In the genomic region with DNA sequence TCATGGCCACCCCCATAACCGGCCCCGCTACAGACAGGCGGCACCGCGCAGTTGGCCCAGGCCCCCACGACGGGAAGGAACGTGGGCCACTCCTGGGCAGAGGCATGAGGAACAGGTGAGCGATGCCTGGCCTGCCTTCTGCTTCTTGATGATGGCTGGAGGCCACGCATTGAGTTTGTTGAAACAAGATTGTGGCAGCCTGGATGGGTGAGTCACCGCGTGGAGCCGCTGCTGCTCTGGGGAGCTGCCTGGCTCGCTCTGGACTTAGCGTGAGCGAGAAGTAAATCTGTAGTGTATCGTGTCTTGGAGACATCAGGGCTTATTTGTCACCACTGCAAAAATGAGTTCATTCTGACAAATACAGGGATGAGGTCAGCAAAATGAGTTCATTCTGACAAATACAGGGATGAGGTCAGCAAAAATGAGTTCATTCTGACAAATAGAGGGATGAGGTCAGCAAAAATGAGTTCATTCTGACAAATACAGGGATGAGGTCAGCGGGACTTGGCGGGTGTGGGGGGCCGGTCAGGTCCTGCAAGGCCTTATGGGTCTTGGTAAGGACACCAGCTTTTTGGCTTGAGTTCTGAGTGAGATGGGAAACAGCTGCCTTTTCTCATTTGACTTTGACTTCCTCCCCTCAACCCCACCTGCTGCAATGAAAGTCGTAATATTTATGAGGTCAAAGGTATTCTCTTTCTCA, we compare ENCODE assay signal across 7 cellular contexts.
DNase-seq lines count a peak whose midpoint lies in the region; ATAC-seq, FAIRE-seq and TF ChIP-seq lines count a peak whose summit lies in the region.

No MANE protein-coding gene starts in this region.

- peaks cover 3% of the 10 kb centered on the region; the same call in 1 of the 3 replicates for H3K9me3 ChIP-seq in GM12878 (replicated peaks; ENCODE audit: control insufficient read depth, insufficient read depth, low read length)

- FAIRE-seq in GM12878 (lab: Jason Lieb, UNC) = peak; percentile 97

- H2AFZ ChIP-seq in GM12878 (ENCODE audit: control insufficient read depth, low read depth, low read length) = peak overlapping the region; percentile 61

- SMC1A ChIA-PET in GM12878 (lab: Charles Lee; ENCODE audit: uncharacterized antibody, unreplicated experiment) = interaction anchor here (1.1 to 3.0 kb wide), 3 partner anchors 21 to 146 kb away, joined by 3 to 20 read pairs (median 15); no protein-coding TSS in a partner anchor

- peak; percentile 89 for ATAC-seq in GM12878
- ATAC-seq in sciatic nerve = no peak

- 72% methylated on average over 20 of the region's 21 CpGs for WGBS in GM12878 (ENCODE audit: insufficient coverage, insufficient replicate concordance, low lambda C conversion rate, missing lambda C conversion rate)

- no peak overlapping the region for H3K9ac ChIP-seq in GM12878 (ENCODE audit: control insufficient read depth, insufficient read depth, low read length)

- TF ChIP-seq EP300 in Ishikawa (IDR thresholded peaks at IDR 0.05; ENCODE audit: borderline replicate concordance) = no peak
- TF ChIP-seq EP300 in GM12878 (IDR thresholded peaks at IDR 0.05; ENCODE audit: borderline replicate concordance in 1 of 2, control insufficient read depth in 1 of 2, low read depth in 2 of 2, low read length in 2 of 2) = peak in 1 of 2 experiments; percentile 20; a peak in 1 of 4 replicates

- CTCF ChIA-PET in GM12878 (lab: Yijun Ruan, JAX) = interaction anchor here (1.0 to 1.5 kb wide), 4 partner anchors 14 to 147 kb away, joined by 3 to 7 read pairs (median 4); no protein-coding TSS in a partner anchor

- H3K4me3 ChIP-seq in GM12865 (ENCODE audit: low read depth, low read length) (no peak overlapping the region), GM12878 (no peak overlapping the region)

- no peaks in the 10 kb centered on the region for H3K36me3 ChIP-seq in GM12878 (ENCODE audit: control insufficient read depth in 2 of 2, insufficient read depth in 2 of 2, low read length in 1 of 2)

- intact Hi-C loops in GM12878 (cut with micrococcal nuclease; ENCODE audit: unreplicated experiment) (no loop called here), sciatic nerve (cut with DNase I) (no loop called here)

- TF ChIP-seq POLR2A in GM12878 (IDR thresholded peaks at IDR 0.05; ENCODE audit: low read depth, low read length) = no peak

- DNase-seq in GM12865 (ENCODE audit: low read depth) (peak; percentile 90), GM12878 (ENCODE audit: low read depth, low spot score) (peak; percentile 57), occipital lobe (lab: John Stamatoyannopoulos, UW) (peak; percentile 38), DMS153 (lab: John Stamatoyannopoulos, UW) (no peak), NOMO-1 (lab: John Stamatoyannopoulos, UW; ENCODE audit: unreplicated experiment in 2 of 2) (no peak), sciatic nerve (ENCODE audit: low spot score) (no peak)

- H3K4me2 ChIP-seq in GM12878 (ENCODE audit: control insufficient read depth, insufficient read depth) = peak overlapping the region; percentile 15; the same call in 1 of the 2 replicates

- no peaks in the 10 kb centered on the region for H3K27me3 ChIP-seq in GM12878 (replicated peaks in 1 of 2; ENCODE audit: control insufficient read depth in 2 of 2, insufficient read depth in 2 of 2, low read length in 1 of 2)

- in situ Hi-C loops in GM12878 (cut with MboI) = no loop called here

- peaks cover 25% of the 10 kb centered on the region for H3K4me1 ChIP-seq in GM12878 (ENCODE audit: control insufficient read depth, insufficient read depth, low read length)

- H4K20me1 ChIP-seq in GM12878 (ENCODE audit: control insufficient read depth, insufficient read depth) = no peaks in the 10 kb centered on the region

- TF ChIP-seq CTCF in GM12865 (IDR thresholded peaks at IDR 0.05; ENCODE audit: insufficient read depth, low read depth, low read length, missing control alignments) (no peak), GM12878 (IDR thresholded peaks at IDR 0.05 in 2 of 3, conservative IDR thresholded peaks at IDR 0.05 in 1 of 3; ENCODE audit: control insufficient read depth in 2 of 3, extremely low read depth in 1 of 3, insufficient read depth in 1 of 3, low read depth in 3 of 3, low read length in 3 of 3) (no peak)

- RAD21 ChIA-PET in GM12878 (lab: Charles Lee; ENCODE audit: unreplicated experiment) = interaction anchor here (2.2 kb wide), 1 partner anchor 146 kb away, joined by 10 read pairs; no protein-coding TSS in a partner anchor

- no peaks in the 10 kb centered on the region for H3K79me2 ChIP-seq in GM12878 (ENCODE audit: control insufficient read depth, insufficient read depth, low read length)

- H3K27ac ChIP-seq in GM12878 (ENCODE audit: control insufficient read depth, insufficient read depth) = no peak overlapping the region

- BruUV-seq in GM12878 (replicated peaks; lab: Mats Ljungman, UMichigan) = no TSS peak

- POLR2A ChIA-PET in GM12878 (lab: Charles Lee) = no interaction called here

- TF ChIP-seq RAD21 in Ishikawa (IDR thresholded peaks at IDR 0.05; ENCODE audit: low read depth) (no peak), GM12878 (IDR thresholded peaks at IDR 0.05; ENCODE audit: insufficient read depth, low read depth, low read length) (no peak)

TF ChIP-seq in Ishikawa, 13 proteins besides CTCF, POLR2A, EP300 and RAD21:
- no peak for TF ChIP-seq NFIC (IDR thresholded peaks at IDR 0.05)
- TF ChIP-seq ZBTB7A (IDR thresholded peaks at IDR 0.05; ENCODE audit: low read depth) = no peak
- TF ChIP-seq CREB1 (IDR thresholded peaks at IDR 0.05; ENCODE audit: low read depth) = 0 out of 2 replicates have a peak, but pooled peaks have one; percentile 30

TF ChIP-seq in GM12878, 131 proteins besides CTCF, POLR2A, EP300 and RAD21 (continues in another document):
- TF ChIP-seq DPF2 (IDR thresholded peaks at IDR 0.05) (no peak), NRF1 (conservative IDR thresholded peaks at IDR 0.05; ENCODE audit: low read depth, low read length) (no peak), MXI1 (IDR thresholded peaks at IDR 0.05; ENCODE audit: low read depth, low read length) (no peak), FOXM1 (IDR thresholded peaks at IDR 0.05; ENCODE audit: low read depth, low read length) (peak; percentile 77; the same call in 1 of the 2 replicates), CHD1 (IDR thresholded peaks at IDR 0.05; ENCODE audit: low read depth, low read length) (no peak), TAF1 (IDR thresholded peaks at IDR 0.05; ENCODE audit: borderline replicate concordance, low read depth, low read length) (no peak), MEF2A (IDR thresholded peaks at IDR 0.05; ENCODE audit: insufficient read depth, low read depth, low read length) (peak; percentile 93), SP1 (IDR thresholded peaks at IDR 0.05; ENCODE audit: low read depth, low read length) (no peak), HCFC1 (IDR thresholded peaks at IDR 0.05; ENCODE audit: low read length) (no peak), RBBP5 (conservative IDR thresholded peaks at IDR 0.05) (no peak), LARP7 (IDR thresholded peaks at IDR 0.05) (no peak), ATF7 (IDR thresholded peaks at IDR 0.05; ENCODE audit: low read depth) (peak; percentile 95), ETV6 (conservative IDR thresholded peaks at IDR 0.05 in 1 of 2, IDR thresholded peaks at IDR 0.05 in 1 of 2; ENCODE audit: borderline replicate concordance in 1 of 2, low read depth in 1 of 2) (peak in 1 of 2 experiments; percentile 74; a peak in 1 of 4 replicates), CEBPB (IDR thresholded peaks at IDR 0.05; ENCODE audit: borderline replicate concordance in 1 of 2, low read depth in 2 of 2, low read length in 2 of 2) (no peak), ASH2L (IDR thresholded peaks at IDR 0.05; ENCODE audit: borderline replicate concordance, low read depth) (0 out of 2 replicates have a peak, but pooled peaks have one; percentile 36), BRCA1 (IDR thresholded peaks at IDR 0.05; ENCODE audit: low read depth, low read length) (no peak), YY1 (IDR thresholded peaks at IDR 0.05; ENCODE audit: low read depth, low read length) (no peak)
- TF ChIP-seq, protein P1, sequence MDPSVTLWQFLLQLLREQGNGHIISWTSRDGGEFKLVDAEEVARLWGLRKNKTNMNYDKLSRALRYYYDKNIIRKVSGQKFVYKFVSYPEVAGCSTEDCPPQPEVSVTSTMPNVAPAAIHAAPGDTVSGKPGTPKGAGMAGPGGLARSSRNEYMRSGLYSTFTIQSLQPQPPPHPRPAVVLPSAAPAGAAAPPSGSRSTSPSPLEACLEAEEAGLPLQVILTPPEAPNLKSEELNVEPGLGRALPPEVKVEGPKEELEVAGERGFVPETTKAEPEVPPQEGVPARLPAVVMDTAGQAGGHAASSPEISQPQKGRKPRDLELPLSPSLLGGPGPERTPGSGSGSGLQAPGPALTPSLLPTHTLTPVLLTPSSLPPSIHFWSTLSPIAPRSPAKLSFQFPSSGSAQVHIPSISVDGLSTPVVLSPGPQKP (IDR thresholded peaks at IDR 0.05; ENCODE audit: low read depth, low read length) = no peak
- TF ChIP-seq, protein P2, sequence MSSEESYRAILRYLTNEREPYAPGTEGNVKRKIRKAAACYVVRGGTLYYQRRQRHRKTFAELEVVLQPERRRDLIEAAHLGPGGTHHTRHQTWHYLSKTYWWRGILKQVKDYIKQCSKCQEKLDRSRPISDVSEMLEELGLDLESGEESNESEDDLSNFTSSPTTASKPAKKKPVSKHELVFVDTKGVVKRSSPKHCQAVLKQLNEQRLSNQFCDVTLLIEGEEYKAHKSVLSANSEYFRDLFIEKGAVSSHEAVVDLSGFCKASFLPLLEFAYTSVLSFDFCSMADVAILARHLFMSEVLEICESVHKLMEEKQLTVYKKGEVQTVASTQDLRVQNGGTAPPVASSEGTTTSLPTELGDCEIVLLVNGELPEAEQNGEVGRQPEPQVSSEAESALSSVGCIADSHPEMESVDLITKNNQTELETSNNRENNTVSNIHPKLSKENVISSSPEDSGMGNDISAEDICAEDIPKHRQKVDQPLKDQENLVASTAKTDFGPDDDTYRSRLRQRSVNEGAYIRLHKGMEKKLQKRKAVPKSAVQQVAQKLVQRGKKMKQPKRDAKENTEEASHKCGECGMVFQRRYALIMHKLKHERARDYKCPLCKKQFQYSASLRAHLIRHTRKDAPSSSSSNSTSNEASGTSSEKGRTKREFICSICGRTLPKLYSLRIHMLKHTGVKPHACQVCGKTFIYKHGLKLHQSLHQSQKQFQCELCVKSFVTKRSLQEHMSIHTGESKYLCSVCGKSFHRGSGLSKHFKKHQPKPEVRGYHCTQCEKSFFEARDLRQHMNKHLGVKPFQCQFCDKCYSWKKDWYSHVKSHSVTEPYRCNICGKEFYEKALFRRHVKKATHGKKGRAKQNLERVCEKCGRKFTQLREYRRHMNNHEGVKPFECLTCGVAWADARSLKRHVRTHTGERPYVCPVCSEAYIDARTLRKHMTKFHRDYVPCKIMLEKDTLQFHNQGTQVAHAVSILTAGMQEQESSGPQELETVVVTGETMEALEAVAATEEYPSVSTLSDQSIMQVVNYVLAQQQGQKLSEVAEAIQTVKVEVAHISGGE (CRISPR knock-in tag; IDR thresholded peaks at IDR 0.05) = no peak

Comparison
In these comparisons a context has a peak if more than half of its experiments do, and no peak if none do; other contexts are left out.
1. DNase-seq: peak in GM12865 (single experiment), GM12878 (single experiment) and occipital lobe (single experiment); none in DMS153 (single experiment), NOMO-1 (0 of 2) and sciatic nerve (single experiment).